8 cellular contexts compared by ENCODE assay signal in genomic region chr1:19799233-19799876, GRCh38. TPM values are rescaled to one million over a fixed set of nuclear protein-coding genes. Genes with fewer than 3 reads are reported as not detected.
DNase-seq lines count a peak whose midpoint lies in the region; ATAC-seq, FAIRE-seq and TF ChIP-seq lines count a peak whose summit lies in the region.

No MANE protein-coding gene starts in this region.

- no peaks in the 10 kb centered on the region for H3K27me3 ChIP-seq in OCI-LY3 (ENCODE audit: low read depth, low read length)
- H3K27me3 ChIP-seq in foreskin keratinocyte, result no peaks in the 10 kb centered on the region

- intact Hi-C loops in posterior vena cava (cut with DNase I), result no loop called here

- peak; percentile 22 to 42 for DNase-seq in activated T-helper 1 cell treated with anti-CD3 and anti-CD28 coated beads, Interleukin-2, amount 50 U/mL, for 16 hours (ENCODE audit: low read depth in 1 of 2, low spot score in 1 of 2)
- DNase-seq in foreskin keratinocyte (no peak), posterior vena cava (ENCODE audit: low spot score) (peak; percentile 87), urothelium cell line (ENCODE audit: low spot score) (peak; percentile 75)

- peak overlapping the region; percentile 63 for H2AFZ ChIP-seq in OCI-LY3 (ENCODE audit: low read depth, low read length)

- ATAC-seq in HG02642 (IDR thresholded peaks at IDR 0.05; ENCODE audit: poor library complexity, unreplicated experiment) (peak; percentile 73), foreskin keratinocyte (peak; percentile 54), GM18870 (IDR thresholded peaks at IDR 0.05; ENCODE audit: unreplicated experiment) (no peak)

- no peaks in the 10 kb centered on the region for H3K9me3 ChIP-seq in OCI-LY3 (ENCODE audit: insufficient read depth, low read length)

- peak overlapping the region; percentile 30 for H3K27ac ChIP-seq in OCI-LY3 (ENCODE audit: low read length)
- no peak overlapping the region for H3K27ac ChIP-seq in foreskin keratinocyte

- H3K36me3 ChIP-seq in OCI-LY3 (replicated peaks; ENCODE audit: low read depth, low read length), result peaks cover 3% of the 10 kb centered on the region

- peak overlapping the region; percentile 96 for H3K4me3 ChIP-seq in OCI-LY3 (ENCODE audit: low read length)

- no peak for FAIRE-seq in urothelium cell line (lab: Jason Lieb, UNC)

- peak overlapping the region; percentile 97 for H3K4me2 ChIP-seq in OCI-LY3 (ENCODE audit: low read length)

- H4K20me1 ChIP-seq in OCI-LY3 (ENCODE audit: insufficient read depth, low read length), result no peaks in the 10 kb centered on the region

- peaks cover 11% of the 10 kb centered on the region for H3K4me1 ChIP-seq in OCI-LY3 (ENCODE audit: low read length)
- H3K4me1 ChIP-seq in foreskin keratinocyte, result no peaks in the 10 kb centered on the region

- H3K79me2 ChIP-seq in OCI-LY3 (ENCODE audit: low read length), result no peaks in the 10 kb centered on the region; the same call in 1 of the 2 replicates

- TF ChIP-seq CTCF in GM12872 (IDR thresholded peaks at IDR 0.05; ENCODE audit: insufficient read depth, low read depth, low read length), result peak; percentile 42; the same call in 2 of the 3 replicates
- TF ChIP-seq CTCF in OCI-LY3 (IDR thresholded peaks at IDR 0.05; ENCODE audit: low read depth, low read length), result peak; percentile 17; the same call in 1 of the 2 replicates
- peak; percentile 46 for TF ChIP-seq CTCF in foreskin keratinocyte (conservative IDR thresholded peaks at IDR 0.05)

- H3K9ac ChIP-seq in OCI-LY3 (ENCODE audit: low read length), result peak overlapping the region; percentile 79

RNA-seq across cellular contexts. Expression of gene TMCO4, which starts 0.4 kb away (rescaled TPM):
- total RNA-seq in foreskin keratinocyte (10.8 and 12.2 TPM in 2 replicates), posterior vena cava (10 to 100 TPM; 12.3 to 13.2 TPM)
- polyA plus RNA-seq in foreskin keratinocyte, result 9.7 and 10.5 TPM in 2 replicates

RNA-seq across cellular contexts. Expression of gene RNF186, which starts 15.7 kb away (rescaled TPM):
- total RNA-seq in foreskin keratinocyte (not detected in 2 replicates), posterior vena cava (not detected)
- polyA plus RNA-seq in foreskin keratinocyte, result not detected in 2 replicates

Comparison
In these comparisons a context has a peak if more than half of its experiments do, and no peak if none do; other contexts are left out.
1. DNase-seq: peak in activated T-helper 1 cell treated with anti-CD3 and anti-CD28 coated beads, Interleukin-2, amount 50 U/mL, for 16 hours (2 of 2), posterior vena cava (single experiment) and urothelium cell line (single experiment); none in foreskin keratinocyte (0 of 2).
2. Peak in every context shown above with its lines, with median percentiles within 50 percentile points of each other: CTCF ChIP-seq.